ENCODE assay signal across 8 cellular contexts in the genomic region with DNA sequence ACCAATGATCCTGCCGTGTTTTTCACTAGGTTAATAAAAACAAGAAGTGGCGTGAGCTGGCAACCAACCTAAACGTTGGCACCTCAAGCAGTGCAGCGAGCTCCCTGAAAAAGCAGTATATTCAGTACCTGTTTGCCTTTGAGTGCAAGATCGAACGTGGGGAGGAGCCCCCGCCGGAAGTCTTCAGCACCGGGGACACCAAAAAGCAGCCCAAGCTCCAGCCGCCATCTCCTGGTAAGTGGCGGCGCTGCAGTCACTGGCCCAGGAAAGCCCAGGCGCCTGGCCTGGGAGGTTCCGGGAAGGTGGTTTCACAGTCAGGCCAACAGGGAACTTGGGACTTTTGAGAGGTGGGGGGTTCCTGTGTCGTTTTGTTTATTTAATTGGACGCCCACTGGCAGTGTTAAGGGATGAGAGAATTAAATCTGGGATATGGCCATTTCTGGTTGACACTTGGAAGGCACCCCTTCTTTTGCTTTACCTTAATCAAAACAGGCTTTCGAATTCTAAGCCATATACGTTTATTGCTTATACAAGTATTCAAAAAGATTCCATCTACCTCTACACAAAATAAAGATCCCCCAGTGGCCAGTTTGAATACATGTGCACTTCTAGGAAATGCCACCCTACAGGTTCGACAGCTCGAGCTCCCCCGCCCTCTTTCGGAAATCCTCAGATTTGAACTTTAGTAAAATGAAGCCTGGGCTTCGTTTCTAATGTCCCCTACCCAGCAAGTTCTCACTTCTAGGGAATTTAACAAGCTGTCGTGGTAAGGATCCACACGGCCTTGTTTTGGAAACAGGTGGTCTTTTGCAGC.
DNase-seq lines count a peak whose midpoint lies in the region; ATAC-seq, FAIRE-seq and TF ChIP-seq lines count a peak whose summit lies in the region.

No MANE protein-coding gene starts in this region.

- no peaks in the 10 kb centered on the region for H3K27me3 Mint-ChIP-seq in activated naive CD8-positive, alpha-beta T cell treated with anti-CD3 and anti-CD28 coated beads, Interleukin-2, amount 50 U/mL, for 24 hours

- H3K27me3 ChIP-seq in heart right ventricle (no peaks in the 10 kb centered on the region), prostate gland (replicated peaks; ENCODE audit: insufficient read depth) (no peaks in the 10 kb centered on the region)

- H3K27ac ChIP-seq in heart right ventricle (peak overlapping the region in 2 of 10 donors; percentile 5 to 24), prostate gland (peak overlapping the region; percentile 69 to 70)

- DNase-seq in EH (ENCODE audit: low read depth) (peak; percentile 66), LHCN-M2 (ENCODE audit: low read depth) (peak; percentile 49), SW480 (ENCODE audit: low spot score) (peak; percentile 2), heart right ventricle (peak; percentile 63 to 72), prostate gland (ENCODE audit: low spot score) (peak; percentile 82), urothelium cell line (ENCODE audit: low spot score) (peak; percentile 78)
- DNase-seq in activated naive CD8-positive, alpha-beta T cell treated with anti-CD3 and anti-CD28 coated beads, Interleukin-2, amount 50 U/mL, for 24 hours, result peak; percentile 64

- intact Hi-C loops in heart right ventricle (cut with DNase I) (loop anchor here (2.0 to 10.0 kb wide), 13 partner anchors 50 to 622 kb away; a partner anchor contains a TSS), prostate gland (cut with DNase I) (loop anchor here (2.0 to 5.0 kb wide), 4 partner anchors 137 to 622 kb away; a partner anchor contains a TSS)

- peak overlapping the region; percentile 52 for H3K27ac Mint-ChIP-seq in activated naive CD8-positive, alpha-beta T cell treated with anti-CD3 and anti-CD28 coated beads, Interleukin-2, amount 50 U/mL, for 24 hours

- no peak for FAIRE-seq in urothelium cell line (lab: Jason Lieb, UNC)

- WGBS in heart right ventricle, 2 donors, result 49 to 56% methylated on average over 25 of the region's 25 CpGs
- WGBS in prostate gland, result 28% methylated on average over 25 of the region's 25 CpGs

- ATAC-seq in activated naive CD8-positive, alpha-beta T cell treated with anti-CD3 and anti-CD28 coated beads, Interleukin-2, amount 50 U/mL, for 24 hours, result peak; percentile 50
- peak; percentile 66 to 87 (median 76) for ATAC-seq in heart right ventricle
- ATAC-seq in GM21381 (IDR thresholded peaks at IDR 0.05; ENCODE audit: unreplicated experiment), result no peak

- H3K4me1 Mint-ChIP-seq in activated naive CD8-positive, alpha-beta T cell treated with anti-CD3 and anti-CD28 coated beads, Interleukin-2, amount 50 U/mL, for 24 hours, result peaks cover 5% of the 10 kb centered on the region

- H3K4me3 ChIP-seq in heart right ventricle, result peak overlapping the region in 2 of 10 donors; percentile 20 to 23
- no peak overlapping the region for H3K4me3 ChIP-seq in prostate gland

- peaks cover 10% of the 10 kb centered on the region for H3K36me3 Mint-ChIP-seq in activated naive CD8-positive, alpha-beta T cell treated with anti-CD3 and anti-CD28 coated beads, Interleukin-2, amount 50 U/mL, for 24 hours (ENCODE audit: low read depth)

- peaks cover 0 to 42% (median 23%) of the 10 kb centered on the region in 9 donors for H3K4me1 ChIP-seq in heart right ventricle
- no peaks in the 10 kb centered on the region for H3K4me1 ChIP-seq in prostate gland (replicated peaks)

- H3K9me3 ChIP-seq in heart right ventricle (no peaks in the 10 kb centered on the region), prostate gland (no peaks in the 10 kb centered on the region)

- no peak for TF ChIP-seq POLR2A in prostate gland (IDR thresholded peaks at IDR 0.05)

- no peaks in the 10 kb centered on the region for H3K9me3 Mint-ChIP-seq in activated naive CD8-positive, alpha-beta T cell treated with anti-CD3 and anti-CD28 coated beads, Interleukin-2, amount 50 U/mL, for 24 hours

- TF ChIP-seq CTCF in heart right ventricle (IDR thresholded peaks at IDR 0.05) (peak; percentile 77 to 93 (median 90)), prostate gland (IDR thresholded peaks at IDR 0.05) (peak; percentile 81 to 96 (median 92))

- H3K36me3 ChIP-seq in heart right ventricle (peaks cover 0 to 94% (median 14%) of the 10 kb centered on the region in 9 donors), prostate gland (no peaks in the 10 kb centered on the region)

- no peak overlapping the region for H3K4me3 Mint-ChIP-seq in activated naive CD8-positive, alpha-beta T cell treated with anti-CD3 and anti-CD28 coated beads, Interleukin-2, amount 50 U/mL, for 24 hours

Comparison
In these comparisons a context has a peak if more than half of its experiments do, and no peak if none do; other contexts are left out.
1. DNase-seq: peak in every context shown above with its lines; median percentile 82 in prostate gland; 78 in urothelium cell line; 68 in heart right ventricle; 66 in EH; 64 in activated naive CD8-positive, alpha-beta T cell treated with anti-CD3 and anti-CD28 coated beads, Interleukin-2, amount 50 U/mL, for 24 hours; 49 in LHCN-M2; 2 in SW480.